In genomic region chrX:44906041-44906440, GRCh38 we compare ENCODE assay signal across 12 cellular contexts. TPM values are rescaled to one million over a fixed set of nuclear protein-coding genes. Genes with fewer than 3 reads are reported as not detected.
DNase-seq lines count a peak whose midpoint lies in the region; ATAC-seq, FAIRE-seq and TF ChIP-seq lines count a peak whose summit lies in the region.
"Had no signal": no experiment of that assay in that cellular context is flagged by ENCODE, and none has a peak within 500 bp of the region (broad histone marks: within the 10 kb centered on the region; RNA-seq: fewer than 3 reads in every experiment).

No MANE protein-coding gene starts in this region.

- TF ChIP-seq CTCF in upper lobe of right lung (IDR thresholded peaks at IDR 0.05): no peak

- FAIRE-seq in GM18507 (lab: Jason Lieb, UNC): peak; percentile 41
- FAIRE-seq: endothelial cell of umbilical vein had no signal

- no peaks in the 10 kb centered on the region for H3K27me3 ChIP-seq in upper lobe of right lung

- peaks cover 32% of the 10 kb centered on the region for H3K4me1 Mint-ChIP-seq in memory B cell
- peaks cover 45% of the 10 kb centered on the region for H3K4me1 Mint-ChIP-seq in stimulated activated effector memory CD8-positive, alpha-beta T cell treated with anti-CD3 and anti-CD28 coated beads, Interleukin-12 subunit alpha, Interleukin-12 subunit beta, amount 100 ng/mL, for 72 hours

- DNase-seq in GM18507 (ENCODE audit: extremely low spot score, insufficient read length, low read depth) (no peak), memory B cell (ENCODE audit: low spot score in 2 of 2) (no peak), globus pallidus (ENCODE audit: low spot score) (no peak), upper lobe of right lung (no peak), NCI-H510A treated with DMSO at 0.1 percent for 48 hours (lab: John Stamatoyannopoulos, UW) (no peak)
- no peak for DNase-seq in stimulated activated effector memory CD8-positive, alpha-beta T cell treated with anti-CD3 and anti-CD28 coated beads, Interleukin-12 subunit alpha, Interleukin-12 subunit beta, amount 100 ng/mL, for 72 hours (ENCODE audit: low spot score in 2 of 2)

- H3K27ac ChIP-seq in upper lobe of right lung: no peak overlapping the region
- H3K27ac ChIP-seq: KMS-11 had no signal

- intact Hi-C loops in upper lobe of right lung (cut with DNase I): no loop called here

- no peaks in the 10 kb centered on the region for H3K9me3 ChIP-seq in upper lobe of right lung

- no peaks in the 10 kb centered on the region for H3K36me3 ChIP-seq in upper lobe of right lung

- no peaks in the 10 kb centered on the region for H3K36me3 Mint-ChIP-seq in memory B cell
- H3K36me3 Mint-ChIP-seq in stimulated activated effector memory CD8-positive, alpha-beta T cell treated with anti-CD3 and anti-CD28 coated beads, Interleukin-12 subunit alpha, Interleukin-12 subunit beta, amount 100 ng/mL, for 72 hours: no peaks in the 10 kb centered on the region

- peak overlapping the region; percentile 84 for H3K4me3 Mint-ChIP-seq in memory B cell
- H3K4me3 Mint-ChIP-seq in stimulated activated effector memory CD8-positive, alpha-beta T cell treated with anti-CD3 and anti-CD28 coated beads, Interleukin-12 subunit alpha, Interleukin-12 subunit beta, amount 100 ng/mL, for 72 hours: no peak overlapping the region
- H3K4me3 Mint-ChIP-seq: GM23338 had no signal

- peak overlapping the region; percentile 78 for H3K27ac Mint-ChIP-seq in memory B cell
- no peak overlapping the region for H3K27ac Mint-ChIP-seq in stimulated activated effector memory CD8-positive, alpha-beta T cell treated with anti-CD3 and anti-CD28 coated beads, Interleukin-12 subunit alpha, Interleukin-12 subunit beta, amount 100 ng/mL, for 72 hours
- H3K27ac Mint-ChIP-seq: GM23338 had no signal

- no peaks in the 10 kb centered on the region for H3K27me3 Mint-ChIP-seq in memory B cell
- H3K27me3 Mint-ChIP-seq: central memory CD8-positive, alpha-beta T cell had no signal

- H3K4me3 ChIP-seq in upper lobe of right lung: no peak overlapping the region
- H3K4me3 ChIP-seq: GM23338 had no signal

- H3K9me3 Mint-ChIP-seq in memory B cell: no peaks in the 10 kb centered on the region
- H3K9me3 Mint-ChIP-seq in stimulated activated effector memory CD8-positive, alpha-beta T cell treated with anti-CD3 and anti-CD28 coated beads, Interleukin-12 subunit alpha, Interleukin-12 subunit beta, amount 100 ng/mL, for 72 hours: no peaks in the 10 kb centered on the region
- H3K9me3 Mint-ChIP-seq: central memory CD8-positive, alpha-beta T cell had no signal

- peaks cover 6% of the 10 kb centered on the region for H3K4me1 ChIP-seq in upper lobe of right lung

- ATAC-seq in GM21737 (IDR thresholded peaks at IDR 0.05; ENCODE audit: unreplicated experiment): peak; percentile 60
- peak; percentile 56 for ATAC-seq in HG03460 (IDR thresholded peaks at IDR 0.05; ENCODE audit: unreplicated experiment)
- ATAC-seq in memory B cell (ENCODE audit: low read depth): peak; percentile 39
- no peak for ATAC-seq in stimulated activated effector memory CD8-positive, alpha-beta T cell treated with anti-CD3 and anti-CD28 coated beads, Interleukin-12 subunit alpha, Interleukin-12 subunit beta, amount 100 ng/mL, for 72 hours
- ATAC-seq in upper lobe of right lung: no peak
- ATAC-seq: GM23338 had no signal

RNA-seq across cellular contexts. Expression of gene KDM6A, which starts 33.1 kb away (rescaled TPM):
- 24.7 TPM for total RNA-seq in upper lobe of right lung

Comparison
In these comparisons a context has a peak if more than half of its experiments do, and no peak if none do; other contexts are left out.
1. ATAC-seq: peak in GM21737 (single experiment), HG03460 (single experiment) and memory B cell (single experiment); none in stimulated activated effector memory CD8-positive, alpha-beta T cell treated with anti-CD3 and anti-CD28 coated beads, Interleukin-12 subunit alpha, Interleukin-12 subunit beta, amount 100 ng/mL, for 72 hours (single experiment) and upper lobe of right lung (single experiment).